Comparison of ENCODE assay signal across 8 cellular contexts in genomic region chr3:27728195-27729087, GRCh38. TPM values are rescaled to one million over a fixed set of nuclear protein-coding genes. Genes with fewer than 3 reads are reported as not detected.
DNase-seq lines count a peak whose midpoint lies in the region; ATAC-seq and TF ChIP-seq lines count a peak whose summit lies in the region.

No MANE protein-coding gene starts in this region.

- no peaks in the 10 kb centered on the region for H3K36me3 ChIP-seq in MG63

- no peaks in the 10 kb centered on the region for H3K9me3 ChIP-seq in CD4-positive, alpha-beta T cell (ENCODE audit: control insufficient read depth, low read length)
- H3K9me3 ChIP-seq in MG63 = no peaks in the 10 kb centered on the region

- H3K27me3 ChIP-seq in CD4-positive, alpha-beta T cell (ENCODE audit: control insufficient read depth, insufficient read depth, low read length) = peaks cover 84% of the 10 kb centered on the region
- H3K27me3 ChIP-seq in MG63 = no peaks in the 10 kb centered on the region

- CTCF ChIA-PET in CD4-positive, alpha-beta T cell (lab: Charles Lee) = interaction anchor here (0.5 to 0.9 kb wide), 2 partner anchors 13 to 174 kb away, joined by 3 read pairs; no protein-coding TSS in a partner anchor

- H3K36me3 Mint-ChIP-seq in CD4-positive, alpha-beta T cell (ENCODE audit: low read depth) = no peaks in the 10 kb centered on the region
- no peaks in the 10 kb centered on the region for H3K36me3 Mint-ChIP-seq in immature natural killer cell

- H3K27me3 Mint-ChIP-seq in CD4-positive, alpha-beta T cell = peaks cover 86% of the 10 kb centered on the region
- peaks cover 49 to 70% (median 56%) of the 10 kb centered on the region in 3 donors for H3K27me3 Mint-ChIP-seq in immature natural killer cell (ENCODE audit: low read depth in 3 of 3)

- TF ChIP-seq CTCF in CD4-positive, alpha-beta T cell (IDR thresholded peaks at IDR 0.05) = no peak
- TF ChIP-seq CTCF in GM20000 (IDR thresholded peaks at IDR 0.05; ENCODE audit: extremely low read depth, missing control alignments) = no peak

- POLR2A ChIA-PET in CD4-positive, alpha-beta T cell (lab: Charles Lee) = interaction anchor here (1.0 kb wide), 1 partner anchor 609 kb away, joined by 4 read pairs; no protein-coding TSS in a partner anchor

- H3K27ac ChIP-seq in CD4-positive, alpha-beta T cell (ENCODE audit: low read depth, low read length) = no peak overlapping the region

- peak; percentile 26 for ATAC-seq in CD4-positive, alpha-beta T cell (ENCODE audit: poor library complexity)
- no peak for ATAC-seq in HG02840 (IDR thresholded peaks at IDR 0.05; ENCODE audit: low FRiP score, unreplicated experiment)

- no peak overlapping the region for H3K4me3 ChIP-seq in MG63

- H3K4me3 Mint-ChIP-seq in CD4-positive, alpha-beta T cell = peak overlapping the region; percentile 61
- peak overlapping the region; percentile 38 to 80 (median 71) for H3K4me3 Mint-ChIP-seq in immature natural killer cell

- no peak overlapping the region for H3K27ac Mint-ChIP-seq in CD4-positive, alpha-beta T cell
- no peak overlapping the region for H3K27ac Mint-ChIP-seq in immature natural killer cell

- no peaks in the 10 kb centered on the region for H3K9me3 Mint-ChIP-seq in CD4-positive, alpha-beta T cell
- H3K9me3 Mint-ChIP-seq in immature natural killer cell = peaks cover 0 to 4% (median 0%) of the 10 kb centered on the region in 6 donors

- H3K4me1 Mint-ChIP-seq in CD4-positive, alpha-beta T cell (ENCODE audit: low read depth) = peaks cover 62% of the 10 kb centered on the region
- H3K4me1 Mint-ChIP-seq in immature natural killer cell = peaks cover 47 to 51% of the 10 kb centered on the region in 2 donors

- DNase-seq in CD4-positive, alpha-beta T cell = no peak
- DNase-seq in GM20000 (ENCODE audit: low spot score) = peak; percentile 30
- peak; percentile 37 to 53 for DNase-seq in activated CD4-positive, alpha-beta T cell treated with anti-CD3 and anti-CD28 coated beads, Interleukin-2, amount 50 U/mL, for 48 hours
- peak; percentile 23 to 33 (median 32) for DNase-seq in immature natural killer cell
- no peak for DNase-seq in MG63
- no peak for DNase-seq in hepatic stellate cell (ENCODE audit: low spot score)
- DNase-seq in Kasumi-1 (lab: John Stamatoyannopoulos, UW) = no peak

- intact Hi-C loops in CD4-positive, alpha-beta T cell (cut with DNase I, micrococcal nuclease) = loop anchor here (2.0 to 10.0 kb wide), 2 partner anchors 16 to 156 kb away; no protein-coding TSS in a partner anchor

RNA-seq across cellular contexts. Expression of gene EOMES, which starts 6.3 kb away (rescaled TPM):
- under 1 TPM; 0.64 to 0.69 TPM for total RNA-seq in CD4-positive, alpha-beta T cell
- 100 to 1,000 TPM in 2 of 3 donors, 10 to 100 TPM in 1; 96.5 to 189 (median 158) TPM for polyA plus RNA-seq in immature natural killer cell
- 0.30 TPM in 1 of 2 replicates, not detected in the other for total RNA-seq in MG63 (2014; rRNA removed; shearing (Covaris generic); ENCODE audit: low replicate concordance)

Comparison
In these comparisons a context has a peak if more than half of its experiments do, and no peak if none do; other contexts are left out.
1. DNase-seq: peak in GM20000 (single experiment), activated CD4-positive, alpha-beta T cell treated with anti-CD3 and anti-CD28 coated beads, Interleukin-2, amount 50 U/mL, for 48 hours (2 of 2) and immature natural killer cell (3 of 3); none in CD4-positive, alpha-beta T cell (0 of 10), MG63 (single experiment), hepatic stellate cell (single experiment) and Kasumi-1 (0 of 2).